Comparison of ENCODE assay signal across 13 cellular contexts in the genomic region with DNA sequence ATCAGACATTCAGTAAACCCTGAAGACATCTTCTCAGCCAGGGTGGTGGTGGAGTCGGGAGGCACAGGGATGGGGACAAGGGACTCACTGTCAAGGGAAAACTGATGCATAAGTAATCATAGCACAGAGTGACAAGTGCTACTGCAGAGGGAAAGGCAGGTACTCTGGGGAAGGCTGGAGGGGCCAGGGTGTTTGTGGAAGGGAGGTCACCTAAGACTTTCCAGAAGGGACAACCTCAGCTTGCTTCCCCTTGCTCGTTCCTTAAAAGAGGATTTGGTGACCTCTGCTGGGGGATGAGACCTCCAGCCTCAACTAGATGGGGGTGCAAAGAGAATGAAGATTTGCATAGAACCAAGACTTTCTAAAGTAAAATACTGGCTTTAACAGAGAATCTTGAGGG.
DNase-seq lines count a peak whose midpoint lies in the region; ATAC-seq and TF ChIP-seq lines count a peak whose summit lies in the region.
"Had no signal": no experiment of that assay in that cellular context is flagged by ENCODE, and none has a peak within 500 bp of the region (broad histone marks: within the 10 kb centered on the region; RNA-seq: fewer than 3 reads in every experiment).

No MANE protein-coding gene starts in this region.

- no peaks in the 10 kb centered on the region for H4K20me1 ChIP-seq in mammary epithelial cell (ENCODE audit: insufficient read depth, low read length)

- no peak overlapping the region for H3K4me3 ChIP-seq in NB4 (ENCODE audit: low read depth, low read length)
- H3K4me3 ChIP-seq in mammary epithelial cell (replicated peaks in 1 of 3; ENCODE audit: insufficient read depth in 1 of 3, low read depth in 2 of 3, low read length in 3 of 3), result no peak overlapping the region
- H3K4me3 ChIP-seq: ovary had no signal

- TF ChIP-seq CTCF in NB4 (IDR thresholded peaks at IDR 0.05; ENCODE audit: low read depth, low read length) (peak; percentile 15), mammary epithelial cell (conservative IDR thresholded peaks at IDR 0.05 in 1 of 2, IDR thresholded peaks at IDR 0.05 in 1 of 2; ENCODE audit: extremely low read depth in 1 of 2, insufficient read depth in 1 of 2, low read depth in 1 of 2, low read length in 2 of 2) (peak; percentile 13 to 16)

- H3K4me2 ChIP-seq in mammary epithelial cell (ENCODE audit: insufficient read depth, low read depth, low read length), result no peak overlapping the region

- intact Hi-C loops in mammary epithelial cell (cut with micrococcal nuclease), result no loop called here

- no peak overlapping the region for H3K27ac ChIP-seq in mammary epithelial cell (ENCODE audit: insufficient read depth, low read depth, low read length)
- H3K27ac ChIP-seq: ovary had no signal

- TF ChIP-seq POLR2A in NB4 (IDR thresholded peaks at IDR 0.05; ENCODE audit: extremely low read depth, insufficient read length), result no peak

- peaks cover 7% of the 10 kb centered on the region for H3K9me3 ChIP-seq in mammary epithelial cell (replicated peaks; ENCODE audit: insufficient read depth, low read length)
- H3K9me3 ChIP-seq: ovary had no signal

- dilution Hi-C loops in mammary epithelial cell (cut with HindIII; ENCODE audit: low sequenced_read_pairs), result no loop called here

- in situ Hi-C loops in mammary epithelial cell (cut with MboI; ENCODE audit: low sequenced_read_pairs in 2 of 2), result loop anchor here in 1 of 2 donors (25.0 kb wide), 3 partner anchors 260 to 1835 kb away; a partner anchor contains a TSS

- H3K36me3 ChIP-seq in mammary epithelial cell (ENCODE audit: insufficient read depth, low read length), result no peaks in the 10 kb centered on the region
- H3K36me3 ChIP-seq: ovary had no signal

- H2AFZ ChIP-seq in mammary epithelial cell (ENCODE audit: low read depth, low read length), result no peak overlapping the region

- 94% methylated on average over 2 of the region's 2 CpGs for WGBS in mammary epithelial cell (ENCODE audit: low coverage, missing lambda C conversion rate)

- H3K79me2 ChIP-seq in mammary epithelial cell (ENCODE audit: insufficient read depth, low read length), result no peaks in the 10 kb centered on the region

- H3K27me3 ChIP-seq in mammary epithelial cell (ENCODE audit: insufficient read depth, low read length), result no peaks in the 10 kb centered on the region
- H3K27me3 ChIP-seq: ovary had no signal

- CTCF ChIA-PET in mammary epithelial cell (lab: Charles Lee; ENCODE audit: low non-redundant PET), result no interaction called here

- no peak overlapping the region for H3K9ac ChIP-seq in mammary epithelial cell (ENCODE audit: insufficient read depth, low read length)

- DNase-seq in EL (peak; percentile 35), NB4 (ENCODE audit: low read depth) (peak; percentile 32), mammary epithelial cell (no peak), myocyte (ENCODE audit: low read depth) (peak; percentile 31), SKM-1 (lab: John Stamatoyannopoulos, UW; ENCODE audit: unreplicated experiment) (no peak), SKM-1 treated with dmso at 0.1 percent for 144 hours (lab: John Stamatoyannopoulos, UW; ENCODE audit: unreplicated experiment) (no peak)
- DNase-seq: activated naive CD4-positive, alpha-beta T cell treated with anti-CD3 and anti-CD28 coated beads for 36 hours; CD4-positive, alpha-beta memory T cell; ovary; SHP77 treated with DMSO at 0.1 percent for 48 hours had no signal

- ATAC-seq in GM18873 (IDR thresholded peaks at IDR 0.05; ENCODE audit: low FRiP score, unreplicated experiment), result no peak
- no peak for ATAC-seq in GM18519 (IDR thresholded peaks at IDR 0.05; ENCODE audit: low FRiP score, unreplicated experiment)
- ATAC-seq: esophagus mucosa had no signal

- peaks cover 13% of the 10 kb centered on the region for H3K4me1 ChIP-seq in mammary epithelial cell (ENCODE audit: insufficient read depth, low read length)

- no TSS peak for BruUV-seq in mammary epithelial cell (replicated peaks; lab: Mats Ljungman, UMichigan)

Comparison
In these comparisons a context has a peak if more than half of its experiments do, and no peak if none do; other contexts are left out.
1. DNase-seq: peak in EL (single experiment), NB4 (single experiment) and myocyte (single experiment); none in mammary epithelial cell (single experiment), SKM-1 (single experiment) and SKM-1 treated with dmso at 0.1 percent for 144 hours (single experiment).